Comparison of ENCODE assay signal across 18 cellular contexts in genomic region chr16:56998352-56998751, GRCh38. TPM values are rescaled to one million over a fixed set of nuclear protein-coding genes. Genes with fewer than 3 reads are reported as not detected.
DNase-seq lines count a peak whose midpoint lies in the region; ATAC-seq and TF ChIP-seq lines count a peak whose summit lies in the region.
"Had no signal": no experiment of that assay in that cellular context is flagged by ENCODE, and none has a peak within 500 bp of the region (broad histone marks: within the 10 kb centered on the region; RNA-seq: fewer than 3 reads in every experiment).

No MANE protein-coding gene starts in this region.

- no peak for ATAC-seq in T-cell (replicated peaks in 1 of 4)
- ATAC-seq in memory B cell (ENCODE audit: low read depth) = no peak
- ATAC-seq: heart left ventricle had no signal

- H3K27ac ChIP-seq in suprapubic skin = peak overlapping the region; percentile 74
- H3K27ac ChIP-seq: WERI-Rb-1 had no signal

- no peaks in the 10 kb centered on the region for H3K27me3 ChIP-seq in suprapubic skin
- H3K27me3 ChIP-seq: esophagus muscularis mucosa, heart left ventricle had no signal

- H3K4me3 ChIP-seq in suprapubic skin = no peak overlapping the region
- H3K4me3 ChIP-seq: esophagus muscularis mucosa, heart left ventricle had no signal

- H3K4me3 Mint-ChIP-seq in activated naive CD4-positive, alpha-beta T cell treated with anti-CD3 and anti-CD28 coated beads, Interleukin-2, amount 10 ng/mL, durations not matched to agents 7 days and 5 days = peak overlapping the region; percentile 15
- H3K4me3 Mint-ChIP-seq in T-cell = peak overlapping the region in 2 of 3 donors; percentile 66 to 99
- no peak overlapping the region for H3K4me3 Mint-ChIP-seq in memory B cell

- TF ChIP-seq POLR2A in suprapubic skin (IDR thresholded peaks at IDR 0.05) = no peak

- POLR2A ChIA-PET in T-cell (lab: Charles Lee) = interaction anchor here (0.6 to 0.9 kb wide), 3 partner anchors 10 to 66 kb away, joined by 3 to 4 read pairs (median 3); no protein-coding TSS in a partner anchor

- TF ChIP-seq CTCF in suprapubic skin (IDR thresholded peaks at IDR 0.05) = no peak

- H3K27me3 Mint-ChIP-seq in activated naive CD4-positive, alpha-beta T cell treated with anti-CD3 and anti-CD28 coated beads, Interleukin-2, amount 10 ng/mL, durations not matched to agents 7 days and 5 days = no peaks in the 10 kb centered on the region
- H3K27me3 Mint-ChIP-seq in T-cell = no peaks in the 10 kb centered on the region
- no peaks in the 10 kb centered on the region for H3K27me3 Mint-ChIP-seq in memory B cell

- H3K9me3 ChIP-seq in suprapubic skin = no peaks in the 10 kb centered on the region
- H3K9me3 ChIP-seq: esophagus muscularis mucosa, heart left ventricle had no signal

- no peak for DNase-seq in activated naive CD4-positive, alpha-beta T cell treated with anti-CD3 and anti-CD28 coated beads, Interleukin-2, amount 10 ng/mL, durations not matched to agents 7 days and 5 days
- no peak for DNase-seq in activated naive CD4-positive, alpha-beta T cell treated with Interleukin-2 at 50 U/mL for 16 hours
- DNase-seq in T-cell (no peak), memory B cell (ENCODE audit: low spot score in 2 of 2) (no peak), suprapubic skin (ENCODE audit: low spot score in 2 of 2) (no peak), cerebellum (ENCODE audit: low spot score) (no peak), NCI-H82 (lab: John Stamatoyannopoulos, UW) (no peak), activated gamma-delta T cell (lab: John Stamatoyannopoulos, UW) (no peak)
- DNase-seq: activated T-cell treated with anti-CD3 and anti-CD28 coated beads for 4 hours, dermis blood vessel endothelial cell, islet precursor cell, NCI-H1092, NCI-H2171 treated with DMSO at 0.1 percent for 48 hours, nucleus accumbens, RPMI8226, WERI-Rb-1 had no signal

- peaks cover 68% of the 10 kb centered on the region for H3K36me3 Mint-ChIP-seq in activated naive CD4-positive, alpha-beta T cell treated with anti-CD3 and anti-CD28 coated beads, Interleukin-2, amount 10 ng/mL, durations not matched to agents 7 days and 5 days
- H3K36me3 Mint-ChIP-seq in T-cell (peaks cover 31% of the 10 kb centered on the region), memory B cell (peaks cover 23% of the 10 kb centered on the region)

- H3K36me3 ChIP-seq in suprapubic skin = no peaks in the 10 kb centered on the region
- H3K36me3 ChIP-seq: WERI-Rb-1 had no signal

- peaks cover 93% of the 10 kb centered on the region for H3K4me1 Mint-ChIP-seq in activated naive CD4-positive, alpha-beta T cell treated with anti-CD3 and anti-CD28 coated beads, Interleukin-2, amount 10 ng/mL, durations not matched to agents 7 days and 5 days
- peaks cover 92 to 95% (median 95%) of the 10 kb centered on the region in 3 donors for H3K4me1 Mint-ChIP-seq in T-cell
- H3K4me1 Mint-ChIP-seq in memory B cell = peaks cover 72% of the 10 kb centered on the region

- H3K4me1 ChIP-seq in suprapubic skin = peaks cover 46% of the 10 kb centered on the region

- no peak for TF ChIP-seq EP300 in suprapubic skin (IDR thresholded peaks at IDR 0.05)

- H3K27ac Mint-ChIP-seq in activated naive CD4-positive, alpha-beta T cell treated with anti-CD3 and anti-CD28 coated beads, Interleukin-2, amount 10 ng/mL, durations not matched to agents 7 days and 5 days = peak overlapping the region; percentile 87
- H3K27ac Mint-ChIP-seq in T-cell (peak overlapping the region; percentile 94 to 96), memory B cell (peak overlapping the region; percentile 92)

- CTCF ChIA-PET in activated naive CD4-positive, alpha-beta T cell treated with anti-CD3 and anti-CD28 coated beads, Interleukin-2, amount 10 ng/mL, durations not matched to agents 7 days and 5 days (lab: Charles Lee) = interaction anchor here (0.9 kb wide), 1 partner anchor 9 kb away, joined by 5 read pairs; no protein-coding TSS in a partner anchor
- CTCF ChIA-PET in T-cell (lab: Charles Lee) = interaction anchor here (0.6 to 2.0 kb wide), 3 partner anchors 15 to 68 kb away, joined by 3 to 9 read pairs (median 3); no protein-coding TSS in a partner anchor

- WGBS in suprapubic skin = 71% methylated on average over 3 of the region's 3 CpGs

- no peaks in the 10 kb centered on the region for H3K9me3 Mint-ChIP-seq in activated naive CD4-positive, alpha-beta T cell treated with anti-CD3 and anti-CD28 coated beads, Interleukin-2, amount 10 ng/mL, durations not matched to agents 7 days and 5 days
- H3K9me3 Mint-ChIP-seq in T-cell (no peaks in the 10 kb centered on the region), memory B cell (no peaks in the 10 kb centered on the region)

RNA-seq across cellular contexts. Expression of gene NLRC5, which starts 9.0 kb away (rescaled TPM):
- total RNA-seq in T-cell (100 to 1,000 TPM; 390 to 711 (median 496) TPM), suprapubic skin (100 to 1,000 TPM in 1 of 4 donors, 10 to 100 TPM in 3; 36.9 to 133 (median 54.4) TPM), cerebellum (4.0 TPM)

RNA-seq across cellular contexts. Expression of gene CETP, which starts 36.6 kb away (rescaled TPM):
- under 1 TPM in 3 of 5 donors, not detected in 2; 0.18 to 0.25 (median 0.19) TPM for total RNA-seq in T-cell
- 1 to 10 TPM in 1 of 4 donors, under 1 TPM in 1, not detected in 2; 0.72 to 1.7 TPM for total RNA-seq in suprapubic skin
- total RNA-seq in cerebellum = 1.2 TPM
